ENCODE assay signal across 1 cellular context in the genomic region with DNA sequence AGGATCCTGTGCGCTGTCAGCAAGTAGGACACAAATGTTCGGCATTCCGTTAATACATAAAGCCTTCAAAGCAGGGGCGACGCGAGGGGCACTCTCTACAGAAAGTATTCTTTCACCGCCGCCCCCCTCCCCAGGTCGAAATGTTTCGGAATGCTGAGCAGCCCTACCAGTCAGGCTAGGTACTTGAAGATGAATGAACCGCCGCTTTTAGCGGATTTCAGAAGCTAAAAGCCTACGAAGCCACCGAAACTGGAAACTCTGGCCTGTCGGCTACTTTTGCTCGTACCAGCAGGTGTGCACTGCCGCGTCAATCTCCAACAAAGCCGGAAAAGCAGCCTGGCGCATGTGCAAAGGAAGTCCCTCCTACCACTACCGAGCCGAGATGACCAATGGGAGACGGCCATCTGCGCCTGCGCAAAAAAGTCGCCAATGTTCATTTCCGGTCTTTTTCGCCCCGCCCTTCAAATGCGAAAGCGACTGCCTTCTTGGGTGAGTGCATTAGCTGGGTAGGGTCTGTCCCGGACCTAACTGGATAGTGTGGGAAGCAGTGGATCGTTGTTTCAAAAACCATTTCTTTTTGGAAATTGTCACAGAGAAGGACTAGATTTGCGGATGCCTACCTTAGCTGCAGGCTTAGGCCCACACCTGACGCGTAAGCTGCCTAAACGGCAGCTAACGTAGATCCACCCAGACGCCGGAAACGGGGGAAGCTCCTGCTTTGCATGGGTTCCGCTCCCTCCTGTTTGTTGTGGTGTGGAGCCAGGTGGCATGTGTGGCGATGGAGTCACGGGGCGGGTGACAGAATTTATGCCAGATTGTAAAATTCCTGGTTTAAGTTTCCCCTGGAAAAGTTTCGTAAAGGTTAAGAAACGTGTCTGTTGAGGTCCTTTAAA.
A peak's percentile ranks its signal among the peaks of the same experiment; 100 is the strongest.
TF ChIP-seq lines count a peak whose summit lies in the region.

A gene (minus strand): TSS at position 301 of the 893 bp plus-strand sequence. CDS start 534 bp downstream, outside the sequence.

TF ChIP-seq in K562, 482 proteins besides CTCF, POLR2A, EP300 and RAD21 (continued from another document and continues in another):
- TF ChIP-seq, protein P1, sequence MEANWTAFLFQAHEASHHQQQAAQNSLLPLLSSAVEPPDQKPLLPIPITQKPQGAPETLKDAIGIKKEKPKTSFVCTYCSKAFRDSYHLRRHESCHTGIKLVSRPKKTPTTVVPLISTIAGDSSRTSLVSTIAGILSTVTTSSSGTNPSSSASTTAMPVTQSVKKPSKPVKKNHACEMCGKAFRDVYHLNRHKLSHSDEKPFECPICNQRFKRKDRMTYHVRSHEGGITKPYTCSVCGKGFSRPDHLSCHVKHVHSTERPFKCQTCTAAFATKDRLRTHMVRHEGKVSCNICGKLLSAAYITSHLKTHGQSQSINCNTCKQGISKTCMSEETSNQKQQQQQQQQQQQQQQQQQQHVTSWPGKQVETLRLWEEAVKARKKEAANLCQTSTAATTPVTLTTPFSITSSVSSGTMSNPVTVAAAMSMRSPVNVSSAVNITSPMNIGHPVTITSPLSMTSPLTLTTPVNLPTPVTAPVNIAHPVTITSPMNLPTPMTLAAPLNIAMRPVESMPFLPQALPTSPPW (CRISPR knock-in tag; IDR thresholded peaks at IDR 0.05): peak; percentile 84
- TF ChIP-seq HNRNPLL (IDR thresholded peaks at IDR 0.05; ENCODE audit: low read depth, low read length, poor library complexity, severe bottlenecking) (peak; percentile 47), MBD2 (IDR thresholded peaks at IDR 0.05; ENCODE audit: borderline replicate concordance, low read depth) (peak; percentile 62; the same call in 1 of the 2 replicates), PML (IDR thresholded peaks at IDR 0.05; ENCODE audit: low read length) (peak; percentile 76), ZBTB8A (IDR thresholded peaks at IDR 0.05; ENCODE audit: partially characterized antibody) (no peak), ZNF75A (CRISPR knock-in tag; IDR thresholded peaks at IDR 0.05) (no peak), SIN3B (IDR thresholded peaks at IDR 0.05; ENCODE audit: low read depth) (peak; percentile 36; the same call in 1 of the 2 replicates), SP1 (CRISPR knock-in tag; IDR thresholded peaks at IDR 0.05) (peak; percentile 72; the same call in 1 of the 2 replicates), RBFOX2 (IDR thresholded peaks at IDR 0.05; ENCODE audit: low read depth, low read length) (peak; percentile 80), FOXK2 (conservative IDR thresholded peaks at IDR 0.05 in 1 of 2, IDR thresholded peaks at IDR 0.05 in 1 of 2; ENCODE audit: low read depth in 2 of 2) (0 out of 4 replicates have a peak, but pooled peaks have one; percentile 11 to 36), HCFC1 (IDR thresholded peaks at IDR 0.05; ENCODE audit: low read depth, low read length) (0 out of 2 replicates have a peak, but pooled peaks have one; percentile 18), ATF1 (CRISPR knock-in tag; IDR thresholded peaks at IDR 0.05) (no peak), ATF1 (tag; IDR thresholded peaks at IDR 0.05) (peak; percentile 75), GABPA (tag; conservative IDR thresholded peaks at IDR 0.05; ENCODE audit: low read depth) (peak; percentile 92), NONO (IDR thresholded peaks at IDR 0.05; ENCODE audit: low read depth in 2 of 2, low read length in 1 of 2) (peak in 1 of 2 experiments; percentile 61; a peak in 1 of 4 replicates), NFIC (IDR thresholded peaks at IDR 0.05) (peak; percentile 28; the same call in 1 of the 2 replicates), TAF9B (IDR thresholded peaks at IDR 0.05; ENCODE audit: partially characterized antibody) (peak; percentile 83), CTBP1 (IDR thresholded peaks at IDR 0.05; ENCODE audit: borderline replicate concordance) (peak; percentile 33; the same call in 1 of the 2 replicates), SMAD4 (CRISPR knock-in tag; conservative IDR thresholded peaks at IDR 0.05) (0 out of 2 replicates have a peak, but pooled peaks have one; percentile 35), CBFB (CRISPR knock-in tag; IDR thresholded peaks at IDR 0.05) (no peak), NR3C1 (CRISPR knock-in tag; IDR thresholded peaks at IDR 0.05) (no peak), ZNF507 (tag; conservative IDR thresholded peaks at IDR 0.05) (no peak), CBX3 (IDR thresholded peaks at IDR 0.05; ENCODE audit: borderline replicate concordance in 1 of 2, low read length in 2 of 2) (peak in 1 of 2 experiments; percentile 25; a peak in 1 of 3 replicates), SREBF2 (CRISPR knock-in tag; IDR thresholded peaks at IDR 0.05) (no peak), ZNF212 (CRISPR knock-in tag; IDR thresholded peaks at IDR 0.05) (no peak), FOXK1 (CRISPR knock-in tag; IDR thresholded peaks at IDR 0.05; ENCODE audit: borderline replicate concordance) (0 out of 2 replicates have a peak, but pooled peaks have one; percentile 27), PHF8 (IDR thresholded peaks at IDR 0.05; ENCODE audit: borderline replicate concordance, low read length) (peak; percentile 91; the same call in 1 of the 2 replicates), EP400 (IDR thresholded peaks at IDR 0.05) (peak; percentile 93), MYC (IDR thresholded peaks at IDR 0.05; ENCODE audit: low read depth, low read length) (peak; percentile 42; the same call in 1 of the 2 replicates), MYC (CRISPR knock-in tag; IDR thresholded peaks at IDR 0.05; ENCODE audit: borderline replicate concordance, low read depth) (no peak), ESRRA (IDR thresholded peaks at IDR 0.05; ENCODE audit: borderline replicate concordance, low read depth) (0 out of 2 replicates have a peak, but pooled peaks have one; percentile 12)
- TF ChIP-seq, protein P2, sequence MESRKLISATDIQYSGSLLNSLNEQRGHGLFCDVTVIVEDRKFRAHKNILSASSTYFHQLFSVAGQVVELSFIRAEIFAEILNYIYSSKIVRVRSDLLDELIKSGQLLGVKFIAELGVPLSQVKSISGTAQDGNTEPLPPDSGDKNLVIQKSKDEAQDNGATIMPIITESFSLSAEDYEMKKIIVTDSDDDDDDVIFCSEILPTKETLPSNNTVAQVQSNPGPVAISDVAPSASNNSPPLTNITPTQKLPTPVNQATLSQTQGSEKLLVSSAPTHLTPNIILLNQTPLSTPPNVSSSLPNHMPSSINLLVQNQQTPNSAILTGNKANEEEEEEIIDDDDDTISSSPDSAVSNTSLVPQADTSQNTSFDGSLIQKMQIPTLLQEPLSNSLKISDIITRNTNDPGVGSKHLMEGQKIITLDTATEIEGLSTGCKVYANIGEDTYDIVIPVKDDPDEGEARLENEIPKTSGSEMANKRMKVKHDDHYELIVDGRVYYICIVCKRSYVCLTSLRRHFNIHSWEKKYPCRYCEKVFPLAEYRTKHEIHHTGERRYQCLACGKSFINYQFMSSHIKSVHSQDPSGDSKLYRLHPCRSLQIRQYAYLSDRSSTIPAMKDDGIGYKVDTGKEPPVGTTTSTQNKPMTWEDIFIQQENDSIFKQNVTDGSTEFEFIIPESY (CRISPR knock-in tag; IDR thresholded peaks at IDR 0.05): peak; percentile 27; the same call in 1 of the 2 replicates
- TF ChIP-seq, protein P3, sequence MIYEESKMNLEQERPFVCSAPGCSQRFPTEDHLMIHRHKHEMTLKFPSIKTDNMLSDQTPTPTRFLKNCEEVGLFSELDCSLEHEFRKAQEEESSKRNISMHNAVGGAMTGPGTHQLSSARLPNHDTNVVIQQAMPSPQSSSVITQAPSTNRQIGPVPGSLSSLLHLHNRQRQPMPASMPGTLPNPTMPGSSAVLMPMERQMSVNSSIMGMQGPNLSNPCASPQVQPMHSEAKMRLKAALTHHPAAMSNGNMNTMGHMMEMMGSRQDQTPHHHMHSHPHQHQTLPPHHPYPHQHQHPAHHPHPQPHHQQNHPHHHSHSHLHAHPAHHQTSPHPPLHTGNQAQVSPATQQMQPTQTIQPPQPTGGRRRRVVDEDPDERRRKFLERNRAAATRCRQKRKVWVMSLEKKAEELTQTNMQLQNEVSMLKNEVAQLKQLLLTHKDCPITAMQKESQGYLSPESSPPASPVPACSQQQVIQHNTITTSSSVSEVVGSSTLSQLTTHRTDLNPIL (CRISPR knock-in tag; IDR thresholded peaks at IDR 0.05): no peak
- TF ChIP-seq, protein P4, sequence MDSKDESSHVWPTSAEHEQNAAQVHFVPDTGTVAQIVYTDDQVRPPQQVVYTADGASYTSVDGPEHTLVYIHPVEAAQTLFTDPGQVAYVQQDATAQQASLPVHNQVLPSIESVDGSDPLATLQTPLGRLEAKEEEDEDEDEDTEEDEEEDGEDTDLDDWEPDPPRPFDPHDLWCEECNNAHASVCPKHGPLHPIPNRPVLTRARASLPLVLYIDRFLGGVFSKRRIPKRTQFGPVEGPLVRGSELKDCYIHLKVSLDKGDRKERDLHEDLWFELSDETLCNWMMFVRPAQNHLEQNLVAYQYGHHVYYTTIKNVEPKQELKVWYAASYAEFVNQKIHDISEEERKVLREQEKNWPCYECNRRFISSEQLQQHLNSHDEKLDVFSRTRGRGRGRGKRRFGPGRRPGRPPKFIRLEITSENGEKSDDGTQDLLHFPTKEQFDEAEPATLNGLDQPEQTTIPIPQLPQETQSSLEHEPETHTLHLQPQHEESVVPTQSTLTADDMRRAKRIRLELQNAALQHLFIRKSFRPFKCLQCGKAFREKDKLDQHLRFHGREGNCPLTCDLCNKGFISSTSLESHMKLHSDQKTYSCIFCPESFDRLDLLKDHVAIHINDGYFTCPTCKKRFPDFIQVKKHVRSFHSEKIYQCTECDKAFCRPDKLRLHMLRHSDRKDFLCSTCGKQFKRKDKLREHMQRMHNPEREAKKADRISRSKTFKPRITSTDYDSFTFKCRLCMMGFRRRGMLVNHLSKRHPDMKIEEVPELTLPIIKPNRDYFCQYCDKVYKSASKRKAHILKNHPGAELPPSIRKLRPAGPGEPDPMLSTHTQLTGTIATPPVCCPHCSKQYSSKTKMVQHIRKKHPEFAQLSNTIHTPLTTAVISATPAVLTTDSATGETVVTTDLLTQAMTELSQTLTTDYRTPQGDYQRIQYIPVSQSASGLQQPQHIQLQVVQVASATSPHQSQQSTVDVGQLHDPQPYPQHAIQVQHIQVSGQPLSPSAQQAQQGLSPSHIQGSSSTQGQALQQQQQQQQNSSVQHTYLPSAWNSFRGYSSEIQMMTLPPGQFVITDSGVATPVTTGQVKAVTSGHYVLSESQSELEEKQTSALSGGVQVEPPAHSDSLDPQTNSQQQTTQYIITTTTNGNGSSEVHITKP (IDR thresholded peaks at IDR 0.05; ENCODE audit: partially characterized antibody): peak; percentile 94
- TF ChIP-seq, protein P5, sequence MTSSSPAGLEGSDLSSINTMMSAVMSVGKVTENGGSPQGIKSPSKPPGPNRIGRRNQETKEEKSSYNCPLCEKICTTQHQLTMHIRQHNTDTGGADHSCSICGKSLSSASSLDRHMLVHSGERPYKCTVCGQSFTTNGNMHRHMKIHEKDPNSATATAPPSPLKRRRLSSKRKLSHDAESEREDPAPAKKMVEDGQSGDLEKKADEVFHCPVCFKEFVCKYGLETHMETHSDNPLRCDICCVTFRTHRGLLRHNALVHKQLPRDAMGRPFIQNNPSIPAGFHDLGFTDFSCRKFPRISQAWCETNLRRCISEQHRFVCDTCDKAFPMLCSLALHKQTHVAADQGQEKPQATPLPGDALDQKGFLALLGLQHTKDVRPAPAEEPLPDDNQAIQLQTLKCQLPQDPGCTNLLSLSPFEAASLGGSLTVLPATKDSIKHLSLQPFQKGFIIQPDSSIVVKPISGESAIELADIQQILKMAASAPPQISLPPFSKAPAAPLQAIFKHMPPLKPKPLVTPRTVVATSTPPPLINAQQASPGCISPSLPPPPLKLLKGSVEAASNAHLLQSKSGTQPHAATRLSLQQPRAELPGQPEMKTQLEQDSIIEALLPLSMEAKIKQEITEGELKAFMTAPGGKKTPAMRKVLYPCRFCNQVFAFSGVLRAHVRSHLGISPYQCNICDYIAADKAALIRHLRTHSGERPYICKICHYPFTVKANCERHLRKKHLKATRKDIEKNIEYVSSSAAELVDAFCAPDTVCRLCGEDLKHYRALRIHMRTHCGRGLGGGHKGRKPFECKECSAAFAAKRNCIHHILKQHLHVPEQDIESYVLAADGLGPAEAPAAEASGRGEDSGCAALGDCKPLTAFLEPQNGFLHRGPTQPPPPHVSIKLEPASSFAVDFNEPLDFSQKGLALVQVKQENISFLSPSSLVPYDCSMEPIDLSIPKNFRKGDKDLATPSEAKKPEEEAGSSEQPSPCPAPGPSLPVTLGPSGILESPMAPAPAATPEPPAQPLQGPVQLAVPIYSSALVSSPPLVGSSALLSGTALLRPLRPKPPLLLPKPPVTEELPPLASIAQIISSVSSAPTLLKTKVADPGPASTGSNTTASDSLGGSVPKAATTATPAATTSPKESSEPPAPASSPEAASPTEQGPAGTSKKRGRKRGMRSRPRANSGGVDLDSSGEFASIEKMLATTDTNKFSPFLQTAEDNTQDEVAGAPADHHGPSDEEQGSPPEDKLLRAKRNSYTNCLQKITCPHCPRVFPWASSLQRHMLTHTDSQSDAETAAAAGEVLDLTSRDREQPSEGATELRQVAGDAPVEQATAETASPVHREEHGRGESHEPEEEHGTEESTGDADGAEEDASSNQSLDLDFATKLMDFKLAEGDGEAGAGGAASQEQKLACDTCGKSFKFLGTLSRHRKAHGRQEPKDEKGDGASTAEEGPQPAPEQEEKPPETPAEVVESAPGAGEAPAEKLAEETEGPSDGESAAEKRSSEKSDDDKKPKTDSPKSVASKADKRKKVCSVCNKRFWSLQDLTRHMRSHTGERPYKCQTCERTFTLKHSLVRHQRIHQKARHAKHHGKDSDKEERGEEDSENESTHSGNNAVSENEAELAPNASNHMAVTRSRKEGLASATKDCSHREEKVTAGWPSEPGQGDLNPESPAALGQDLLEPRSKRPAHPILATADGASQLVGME (CRISPR knock-in tag; IDR thresholded peaks at IDR 0.05): no peak
- TF ChIP-seq, protein P6, sequence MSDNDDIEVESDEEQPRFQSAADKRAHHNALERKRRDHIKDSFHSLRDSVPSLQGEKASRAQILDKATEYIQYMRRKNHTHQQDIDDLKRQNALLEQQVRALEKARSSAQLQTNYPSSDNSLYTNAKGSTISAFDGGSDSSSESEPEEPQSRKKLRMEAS (CRISPR knock-in tag; IDR thresholded peaks at IDR 0.05): peak; percentile 66; the same call in 1 of the 2 replicates
- TF ChIP-seq, protein P7, sequence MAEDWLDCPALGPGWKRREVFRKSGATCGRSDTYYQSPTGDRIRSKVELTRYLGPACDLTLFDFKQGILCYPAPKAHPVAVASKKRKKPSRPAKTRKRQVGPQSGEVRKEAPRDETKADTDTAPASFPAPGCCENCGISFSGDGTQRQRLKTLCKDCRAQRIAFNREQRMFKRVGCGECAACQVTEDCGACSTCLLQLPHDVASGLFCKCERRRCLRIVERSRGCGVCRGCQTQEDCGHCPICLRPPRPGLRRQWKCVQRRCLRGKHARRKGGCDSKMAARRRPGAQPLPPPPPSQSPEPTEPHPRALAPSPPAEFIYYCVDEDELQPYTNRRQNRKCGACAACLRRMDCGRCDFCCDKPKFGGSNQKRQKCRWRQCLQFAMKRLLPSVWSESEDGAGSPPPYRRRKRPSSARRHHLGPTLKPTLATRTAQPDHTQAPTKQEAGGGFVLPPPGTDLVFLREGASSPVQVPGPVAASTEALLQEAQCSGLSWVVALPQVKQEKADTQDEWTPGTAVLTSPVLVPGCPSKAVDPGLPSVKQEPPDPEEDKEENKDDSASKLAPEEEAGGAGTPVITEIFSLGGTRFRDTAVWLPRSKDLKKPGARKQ (CRISPR knock-in tag; IDR thresholded peaks at IDR 0.05): no peak
- TF ChIP-seq, protein P8, sequence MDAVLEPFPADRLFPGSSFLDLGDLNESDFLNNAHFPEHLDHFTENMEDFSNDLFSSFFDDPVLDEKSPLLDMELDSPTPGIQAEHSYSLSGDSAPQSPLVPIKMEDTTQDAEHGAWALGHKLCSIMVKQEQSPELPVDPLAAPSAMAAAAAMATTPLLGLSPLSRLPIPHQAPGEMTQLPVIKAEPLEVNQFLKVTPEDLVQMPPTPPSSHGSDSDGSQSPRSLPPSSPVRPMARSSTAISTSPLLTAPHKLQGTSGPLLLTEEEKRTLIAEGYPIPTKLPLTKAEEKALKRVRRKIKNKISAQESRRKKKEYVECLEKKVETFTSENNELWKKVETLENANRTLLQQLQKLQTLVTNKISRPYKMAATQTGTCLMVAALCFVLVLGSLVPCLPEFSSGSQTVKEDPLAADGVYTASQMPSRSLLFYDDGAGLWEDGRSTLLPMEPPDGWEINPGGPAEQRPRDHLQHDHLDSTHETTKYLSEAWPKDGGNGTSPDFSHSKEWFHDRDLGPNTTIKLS (IDR thresholded peaks at IDR 0.05; ENCODE audit: borderline replicate concordance, low read depth): peak; percentile 82; the same call in 1 of the 2 replicates
